Comparison of ENCODE assay signal across 18 cellular contexts in genomic region chr14:97707603-97708002, GRCh38.
DNase-seq lines count a peak whose midpoint lies in the region; ATAC-seq, FAIRE-seq and TF ChIP-seq lines count a peak whose summit lies in the region.
"Had no signal": no experiment of that assay in that cellular context is flagged by ENCODE, and none has a peak within 500 bp of the region (broad histone marks: within the 10 kb centered on the region; RNA-seq: fewer than 3 reads in every experiment).

No MANE protein-coding gene starts in this region.

- peak overlapping the region; percentile 28 for H3K27ac Mint-ChIP-seq in activated CD4-positive, alpha-beta T cell treated with anti-CD3 and anti-CD28 coated beads, Interleukin-2, amount 10 ng/mL, durations not matched to agents 24 days and 14 days
- H3K27ac Mint-ChIP-seq: brain, nephron had no signal

- no peak for FAIRE-seq in H54 (lab: Jason Lieb, UNC)
- FAIRE-seq: endothelial cell of umbilical vein had no signal

- H3K4me1 Mint-ChIP-seq in activated CD4-positive, alpha-beta T cell treated with anti-CD3 and anti-CD28 coated beads, Interleukin-2, amount 10 ng/mL, durations not matched to agents 24 days and 14 days = peaks cover 72% of the 10 kb centered on the region
- H3K4me1 Mint-ChIP-seq: brain, nephron had no signal

- H3K27me3 ChIP-seq in lower lobe of right lung (ENCODE audit: low read depth) = no peaks in the 10 kb centered on the region

- H3K9me3 ChIP-seq in lower lobe of right lung = no peaks in the 10 kb centered on the region
- H3K9me3 ChIP-seq: thoracic aorta had no signal

- H3K4me1 ChIP-seq in lower lobe of right lung = peaks cover 8% of the 10 kb centered on the region

- H3K27ac ChIP-seq in lower lobe of right lung = no peak overlapping the region
- H3K27ac ChIP-seq: HL-60, RWPE1, thoracic aorta had no signal

- H3K4me3 Mint-ChIP-seq in activated CD4-positive, alpha-beta T cell treated with anti-CD3 and anti-CD28 coated beads, Interleukin-2, amount 10 ng/mL, durations not matched to agents 24 days and 14 days = no peak overlapping the region
- H3K4me3 Mint-ChIP-seq: brain, nephron had no signal

- TF ChIP-seq CTCF in lower lobe of right lung (IDR thresholded peaks at IDR 0.05) = peak; percentile 18

- peaks cover 8% of the 10 kb centered on the region for H3K9me3 Mint-ChIP-seq in activated CD4-positive, alpha-beta T cell treated with anti-CD3 and anti-CD28 coated beads, Interleukin-2, amount 10 ng/mL, durations not matched to agents 24 days and 14 days
- H3K9me3 Mint-ChIP-seq: nephron had no signal

- H3K27me3 Mint-ChIP-seq in activated CD4-positive, alpha-beta T cell treated with anti-CD3 and anti-CD28 coated beads, Interleukin-2, amount 10 ng/mL, durations not matched to agents 24 days and 14 days = no peaks in the 10 kb centered on the region

- no peak overlapping the region for H3K4me3 ChIP-seq in lower lobe of right lung
- H3K4me3 ChIP-seq: thoracic aorta had no signal

- H3K36me3 Mint-ChIP-seq in activated CD4-positive, alpha-beta T cell treated with anti-CD3 and anti-CD28 coated beads, Interleukin-2, amount 10 ng/mL, durations not matched to agents 24 days and 14 days (ENCODE audit: low read depth) = peaks cover 1% of the 10 kb centered on the region
- H3K36me3 Mint-ChIP-seq: brain had no signal

- intact Hi-C loops in activated CD4-positive, alpha-beta T cell treated with anti-CD3 and anti-CD28 coated beads, Interleukin-2, amount 10 ng/mL, durations not matched to agents 24 days and 14 days (cut with micrococcal nuclease) = loop anchor here (5.0 to 10.0 kb wide), 5 partner anchors 80 to 1560 kb away; no protein-coding TSS in a partner anchor
- intact Hi-C loops in lower lobe of right lung (cut with DNase I) = no loop called here

- TF ChIP-seq POLR2A in H54 (IDR thresholded peaks at IDR 0.05; ENCODE audit: low read depth, low read length) = no peak

- no peaks in the 10 kb centered on the region for H3K36me3 ChIP-seq in lower lobe of right lung
- H3K36me3 ChIP-seq: thoracic aorta had no signal

- peak; percentile 75 for ATAC-seq in GM18868 (IDR thresholded peaks at IDR 0.05; ENCODE audit: unreplicated experiment)
- no peak for ATAC-seq in lower lobe of right lung
- ATAC-seq in GM21528 (IDR thresholded peaks at IDR 0.05; ENCODE audit: low FRiP score, unreplicated experiment) = no peak
- ATAC-seq: sciatic nerve had no signal

- DNase-seq in DMS79 (lab: John Stamatoyannopoulos, UW) (peak; percentile 35), lower lobe of right lung (no peak), H54 (ENCODE audit: insufficient read length, low spot score) (no peak), nucleus accumbens (lab: John Stamatoyannopoulos, UW) (no peak)
- DNase-seq in activated CD4-positive, alpha-beta T cell treated with anti-CD3 and anti-CD28 coated beads, Interleukin-2, amount 10 ng/mL, durations not matched to agents 24 days and 14 days = peak; percentile 75
- DNase-seq: activated CD8-positive, alpha-beta memory T cell treated with anti-CD3 and anti-CD28 coated beads, Interleukin-2, amount 50 U/mL, for 48 hours; head of caudate nucleus; NCI-H345; T1000 had no signal

Comparison
In these comparisons a context has a peak if more than half of its experiments do, and no peak if none do; other contexts are left out.
1. DNase-seq: peak in DMS79 (single experiment) and activated CD4-positive, alpha-beta T cell treated with anti-CD3 and anti-CD28 coated beads, Interleukin-2, amount 10 ng/mL, durations not matched to agents 24 days and 14 days (single experiment); none in lower lobe of right lung (single experiment), H54 (single experiment) and nucleus accumbens (0 of 56).